ENCODE assay signal across 23 cellular contexts in the genomic region with DNA sequence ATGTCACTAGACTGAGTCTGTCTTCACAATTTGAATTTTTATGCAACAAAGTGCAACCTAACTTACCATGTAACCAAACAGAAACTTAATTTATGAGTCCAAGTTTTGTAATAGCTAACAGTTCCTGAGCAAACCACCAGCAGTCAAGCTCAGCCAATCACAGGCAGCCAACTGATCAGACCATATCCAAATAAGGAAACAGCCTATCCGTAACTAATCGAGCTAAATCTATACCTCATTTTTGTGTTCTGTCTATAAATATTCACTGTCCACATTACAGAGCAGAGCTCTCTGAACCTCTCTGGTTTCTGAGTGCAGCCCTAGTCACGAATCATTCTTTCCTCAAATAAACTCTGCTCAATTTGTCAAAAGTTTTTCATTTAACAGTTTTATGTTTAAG.
"Had no signal": no experiment of that assay in that cellular context is flagged by ENCODE, and none has a peak within 500 bp of the region (broad histone marks: within the 10 kb centered on the region; RNA-seq: fewer than 3 reads in every experiment).

No MANE protein-coding gene starts in this region.

- H3K27me3 Mint-ChIP-seq: IgD-negative memory B cell, T-helper 17 cell had no signal

- H3K4me3 ChIP-seq: K562 had no signal

- H3K4me1 Mint-ChIP-seq: IgD-negative memory B cell, T-helper 17 cell had no signal

- H3K9ac ChIP-seq: KMS-11 had no signal

- H3K27ac ChIP-seq: HL-60, KMS-11, RWPE1 had no signal

- DNase-seq: Kasumi-1, MM.1S, NCI-H1092, NCI-H1105 treated with DMSO at 0.1 percent for 48 hours, NCI-H1417 treated with DMSO at 0.1 percent for 48 hours, NCI-H146, NCI-H1694 treated with DMSO at 0.1 percent for 48 hours, NCI-H1930, NCI-H2081, NCI-H2107, NCI-H2227 treated with DMSO at 0.1 percent for 48 hours, NCI-H524, NCI-H526 treated with DMSO at 0.1 percent for 48 hours, NCI-H748 treated with DMSO at 0.1 percent for 48 hours, SHP77, T-helper 1 cell, T-helper 17 cell had no signal

- H3K36me3 Mint-ChIP-seq: IgD-negative memory B cell had no signal

- ATAC-seq: K562, SK-N-SH treated with all-trans-retinoic acid at 6 μM for 48 hours, T-helper 17 cell had no signal

- H3K27ac Mint-ChIP-seq: IgD-negative memory B cell, T-helper 17 cell had no signal

- H3K4me2 ChIP-seq: KMS-11 had no signal

- H3K4me3 Mint-ChIP-seq: IgD-negative memory B cell, T-helper 17 cell had no signal
